Comparison of ENCODE assay signal across 17 cellular contexts in genomic region chr1:212466913-212467650, GRCh38. TPM values are rescaled to one million over a fixed set of nuclear protein-coding genes. Genes with fewer than 3 reads are reported as not detected.
DNase-seq lines count a peak whose midpoint lies in the region; ATAC-seq and TF ChIP-seq lines count a peak whose summit lies in the region.
"Had no signal": no experiment of that assay in that cellular context is flagged by ENCODE, and none has a peak within 500 bp of the region (broad histone marks: within the 10 kb centered on the region; RNA-seq: fewer than 3 reads in every experiment).

No MANE protein-coding gene starts in this region.

- H3K9me3 Mint-ChIP-seq in GM23338, result peaks cover 29% of the 10 kb centered on the region
- H3K9me3 Mint-ChIP-seq: activated naive CD8-positive, alpha-beta T cell treated with anti-CD3 and anti-CD28 coated beads, Interleukin-2, amount 10 ng/mL, durations not matched to agents 7 days and 5 days; activated T-cell treated with anti-CD3 and anti-CD28 coated beads, Interleukin-2, amount 50 U/mL, for 4 hours; stimulated activated naive CD8-positive, alpha-beta T cell treated with anti-CD3 and anti-CD28 coated beads, Interleukin-15, Interleukin-2, amounts not matched to agents 100 ng/mL and 50 ng/mL, for 24 hours had no signal

- H3K4me3 Mint-ChIP-seq in GM23338, result no peak overlapping the region
- H3K4me3 Mint-ChIP-seq: activated naive CD8-positive, alpha-beta T cell treated with anti-CD3 and anti-CD28 coated beads, Interleukin-2, amount 10 ng/mL, durations not matched to agents 7 days and 5 days; activated T-cell treated with anti-CD3 and anti-CD28 coated beads, Interleukin-2, amount 50 U/mL, for 4 hours; stimulated activated naive CD8-positive, alpha-beta T cell treated with anti-CD3 and anti-CD28 coated beads, Interleukin-15, Interleukin-2, amounts not matched to agents 100 ng/mL and 50 ng/mL, for 24 hours had no signal

- no peak overlapping the region for H3K27ac Mint-ChIP-seq in GM23338
- H3K27ac Mint-ChIP-seq: activated naive CD8-positive, alpha-beta T cell treated with anti-CD3 and anti-CD28 coated beads, Interleukin-2, amount 10 ng/mL, durations not matched to agents 7 days and 5 days; stimulated activated naive CD8-positive, alpha-beta T cell treated with anti-CD3 and anti-CD28 coated beads, Interleukin-15, Interleukin-2, amounts not matched to agents 100 ng/mL and 50 ng/mL, for 24 hours had no signal

- no peak for TF ChIP-seq POLR2A in body of pancreas (IDR thresholded peaks at IDR 0.05)

- H3K27ac ChIP-seq in GM23338 (ENCODE audit: low read depth) (no peak overlapping the region), body of pancreas (peak overlapping the region in 2 of 4 donors; percentile 20 to 33), layer of hippocampus (ENCODE audit: low read depth, low read length) (peak overlapping the region; percentile 86), temporal lobe (ENCODE audit: low read depth, low read length) (peak overlapping the region; percentile 88)
- H3K27ac ChIP-seq: heart right ventricle, VCaP had no signal

- peaks cover under 1% of the 10 kb centered on the region; the same call in 1 of the 2 replicates for H3K4me1 ChIP-seq in GM23338 (ENCODE audit: insufficient read depth)
- peaks cover 3% of the 10 kb centered on the region for H3K4me1 ChIP-seq in body of pancreas

- ATAC-seq in GM23338, result no peak
- ATAC-seq in body of pancreas, result peak; percentile 54
- ATAC-seq: mucosa of descending colon had no signal

- peaks cover 36% of the 10 kb centered on the region for H3K27me3 Mint-ChIP-seq in GM23338 (ENCODE audit: insufficient read depth, low read depth, poor library complexity)
- H3K27me3 Mint-ChIP-seq: stimulated activated naive CD8-positive, alpha-beta T cell treated with anti-CD3 and anti-CD28 coated beads, Interleukin-15, Interleukin-2, amounts not matched to agents 100 ng/mL and 50 ng/mL, for 24 hours had no signal

- intact Hi-C loops in body of pancreas (cut with DNase I), result no loop called here

- no peaks in the 10 kb centered on the region for H3K36me3 ChIP-seq in GM23338 (ENCODE audit: insufficient read depth)
- H3K36me3 ChIP-seq in body of pancreas (replicated peaks in 1 of 2; ENCODE audit: insufficient read depth in 1 of 2, low read depth in 2 of 2), result no peaks in the 10 kb centered on the region
- H3K36me3 ChIP-seq: heart right ventricle had no signal

- H3K4me2 ChIP-seq in GM23338, result no peak overlapping the region

- 0 out of 2 replicates have a peak, but pooled peaks cover 9% of the 10 kb centered on the region for H3K9me2 ChIP-seq in GM23338 (ENCODE audit: insufficient read depth)

- no peaks in the 10 kb centered on the region for H4K20me1 ChIP-seq in GM23338 (replicated peaks; ENCODE audit: insufficient read depth)

- 39 to 41% methylated on average over 11 of the region's 11 CpGs for WGBS in body of pancreas, 2 donors

- H3K4me1 Mint-ChIP-seq in GM23338, result peaks cover 22% of the 10 kb centered on the region
- H3K4me1 Mint-ChIP-seq: activated naive CD8-positive, alpha-beta T cell treated with anti-CD3 and anti-CD28 coated beads, Interleukin-2, amount 10 ng/mL, durations not matched to agents 7 days and 5 days had no signal

- peaks cover 8% of the 10 kb centered on the region for H3K36me3 Mint-ChIP-seq in GM23338 (ENCODE audit: low read depth)
- H3K36me3 Mint-ChIP-seq: activated naive CD8-positive, alpha-beta T cell treated with anti-CD3 and anti-CD28 coated beads, Interleukin-2, amount 10 ng/mL, durations not matched to agents 7 days and 5 days had no signal

- DNase-seq in GM23338 (ENCODE audit: low spot score) (no peak), body of pancreas (peak in 1 of 4 donors; percentile 42), RPMI8226 (no peak), EL (no peak)
- no peak for DNase-seq in activated CD4-positive, alpha-beta T cell treated with anti-CD3 and anti-CD28 coated beads for 48 hours
- DNase-seq: activated CD4-positive, alpha-beta T cell treated with anti-CD3 and anti-CD28 coated beads, Interleukin-2, amount 50 U/mL, for 4 hours; activated naive CD8-positive, alpha-beta T cell treated with anti-CD3 and anti-CD28 coated beads, Interleukin-2, amount 10 ng/mL, durations not matched to agents 7 days and 5 days; activated T-cell treated with anti-CD3 and anti-CD28 coated beads, Interleukin-2, amount 50 U/mL, for 4 hours; effector CD8-positive, alpha-beta T cell; heart right ventricle; mucosa of descending colon; NCI-H526; SHP77 treated with DMSO at 0.1 percent for 48 hours had no signal

- H3K27me3 ChIP-seq in GM23338 (ENCODE audit: insufficient read depth), result no peaks in the 10 kb centered on the region
- H3K27me3 ChIP-seq in body of pancreas, result no peaks in the 10 kb centered on the region
- H3K27me3 ChIP-seq in layer of hippocampus (ENCODE audit: control insufficient read depth, insufficient read depth, low read length), result no peaks in the 10 kb centered on the region
- H3K27me3 ChIP-seq: heart right ventricle had no signal

- no peaks in the 10 kb centered on the region for H3K79me2 ChIP-seq in GM23338 (replicated peaks; ENCODE audit: insufficient read depth)

- no peaks in the 10 kb centered on the region for H3K9me3 ChIP-seq in body of pancreas
- H3K9me3 ChIP-seq: heart right ventricle, mucosa of descending colon had no signal

- peak overlapping the region; percentile 43; the same call in 1 of the 2 replicates for H2AFZ ChIP-seq in GM23338

- no peaks in the 10 kb centered on the region for H3F3A ChIP-seq in GM23338 (replicated peaks; ENCODE audit: low read depth)

- TF ChIP-seq CTCF in GM23338 (conservative IDR thresholded peaks at IDR 0.05; ENCODE audit: low read depth in 2 of 2) (no peak), body of pancreas (IDR thresholded peaks at IDR 0.05) (no peak)

- no peak overlapping the region for H3K4me3 ChIP-seq in GM23338
- H3K4me3 ChIP-seq in body of pancreas, result no peak overlapping the region
- H3K4me3 ChIP-seq: heart right ventricle, mucosa of descending colon had no signal

TF ChIP-seq in GM23338, 12 proteins besides CTCF, POLR2A, EP300 and RAD21 (continues in another document):
- TF ChIP-seq CREB1 (CRISPR knock-in tag; IDR thresholded peaks at IDR 0.05; ENCODE audit: low read depth) (no peak), STAT1 (IDR thresholded peaks at IDR 0.05; ENCODE audit: unreplicated experiment) (no peak)

RNA-seq across cellular contexts. Expression of gene NENF, which starts 34.4 kb away (rescaled TPM):
- total RNA-seq in GM23338 (2014; rRNA removed; shearing (Covaris generic)), result 22.0 and 27.6 TPM in 2 replicates
- polyA plus RNA-seq in GM23338 (2016; fragmentation: Nextera tagmentation; extraction: Ambion mirVana), result 58.8 and 60.7 TPM in 2 replicates
- total RNA-seq in body of pancreas (10 to 100 TPM; 85.4 to 89.7 TPM), temporal lobe (19.9 TPM)

RNA-seq across cellular contexts. Expression of gene PACC1, which starts 52.4 kb away (rescaled TPM):
- total RNA-seq in GM23338 (2014; rRNA removed; shearing (Covaris generic)), result 17.2 and 18.0 TPM in 2 replicates
- polyA plus RNA-seq in GM23338 (2016; fragmentation: Nextera tagmentation; extraction: Ambion mirVana), result 17.1 and 18.8 TPM in 2 replicates
- total RNA-seq in body of pancreas, result 1 to 10 TPM in 1 of 2 donors, not detected in 1; 4.2 TPM
- 19.4 TPM for total RNA-seq in temporal lobe
